In genomic region chr17:35766903-35767510, GRCh38 we compare ENCODE assay signal across 1 cellular context.
A peak's percentile ranks its signal among the peaks of the same experiment; 100 is the strongest.
TF ChIP-seq lines count a peak whose summit lies in the region.

No MANE protein-coding gene starts in this region.

TF ChIP-seq in HepG2, 621 proteins besides CTCF, POLR2A, EP300 and RAD21:
- TF ChIP-seq STAG1 (CRISPR knock-in tag; IDR thresholded peaks at IDR 0.05) (peak; percentile 39), SMC3 (IDR thresholded peaks at IDR 0.05; ENCODE audit: low read length) (peak; percentile 18; the same call in 1 of the 2 replicates), SOX6 (IDR thresholded peaks at IDR 0.05) (no peak), SOX6 (CRISPR knock-in tag; IDR thresholded peaks at IDR 0.05) (no peak)
TF ChIP-seq in HepG2: peak in this region for 2.
